ENCODE assay signal across 9 cellular contexts in the genomic region with DNA sequence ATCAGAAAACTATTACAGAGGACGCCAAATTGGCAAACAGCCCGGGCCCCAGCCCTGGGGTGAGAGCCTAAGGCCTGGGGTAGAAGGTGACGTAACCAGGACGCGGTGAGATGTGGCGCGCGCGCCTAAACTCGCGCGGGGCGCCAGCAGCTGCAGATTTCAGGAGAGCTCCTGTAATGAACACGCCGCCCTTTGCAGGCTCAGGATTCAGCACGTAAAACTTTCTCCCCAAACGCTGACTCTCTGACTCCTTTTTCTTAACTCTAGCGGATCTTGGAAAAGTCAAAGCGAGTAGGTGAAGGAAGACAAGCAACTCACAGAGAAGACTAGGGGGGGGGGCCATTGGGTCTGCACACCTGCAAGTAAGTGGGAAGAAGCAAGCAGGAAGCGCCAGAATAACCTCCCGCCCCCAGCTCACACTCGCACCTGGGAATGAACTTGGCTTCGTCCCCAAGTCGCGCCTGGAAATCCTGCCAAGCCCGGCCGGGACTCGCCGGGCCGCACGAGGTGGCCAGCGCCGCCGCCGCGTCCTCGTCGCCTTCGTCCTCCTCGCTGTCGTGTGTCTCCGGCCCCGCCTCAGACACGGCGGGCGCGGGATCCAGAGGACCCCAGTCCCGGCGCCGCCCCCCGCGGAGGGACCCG. TPM values are rescaled to one million over a fixed set of nuclear protein-coding genes. Genes with fewer than 3 reads are reported as not detected.
DNase-seq lines count a peak whose midpoint lies in the region; ATAC-seq and TF ChIP-seq lines count a peak whose summit lies in the region.
"Had no signal": no experiment of that assay in that cellular context is flagged by ENCODE, and none has a peak within 500 bp of the region (broad histone marks: within the 10 kb centered on the region; RNA-seq: fewer than 3 reads in every experiment).

No MANE protein-coding gene starts in this region.

- H3K4me1 ChIP-seq in trophoblast cell (ENCODE audit: control insufficient read depth in 1 of 2, insufficient read depth in 2 of 2, low read length in 2 of 2), result peaks cover 4% of the 10 kb centered on the region in 2 experiments

- ATAC-seq in GM18520 (IDR thresholded peaks at IDR 0.05; ENCODE audit: unreplicated experiment), result no peak
- ATAC-seq: HCT116 had no signal

- peaks cover 0 to 33% (median 6%) of the 10 kb centered on the region in 6 donors for H3K9me3 Mint-ChIP-seq in immature natural killer cell

- no peak overlapping the region for H2AK5ac ChIP-seq in trophoblast cell (ENCODE audit: low read length)

- H3K4me1 Mint-ChIP-seq in immature natural killer cell, result no peaks in the 10 kb centered on the region

- H4K8ac ChIP-seq in trophoblast cell (ENCODE audit: low read depth, low read length), result peak overlapping the region; percentile 54

- H2BK12ac ChIP-seq in trophoblast cell (ENCODE audit: low read length), result peak overlapping the region; percentile 62

- no peaks in the 10 kb centered on the region for H3K36me3 ChIP-seq in trophoblast cell (ENCODE audit: control insufficient read depth in 1 of 2, insufficient read depth in 2 of 2, low read length in 2 of 2)

- DNase-seq in DMS79 (lab: John Stamatoyannopoulos, UW) (peak; percentile 26), NCI-H446 (lab: John Stamatoyannopoulos, UW) (peak; percentile 52 to 78), fibroblast of mammary gland (ENCODE audit: low read depth) (peak; percentile 35), trophoblast cell (peak; percentile 86 to 87), KBM-7 (no peak), SKM-1 (lab: John Stamatoyannopoulos, UW; ENCODE audit: unreplicated experiment) (no peak), immature natural killer cell (no peak)

- no peak for TF ChIP-seq CTCF in fibroblast of mammary gland (conservative IDR thresholded peaks at IDR 0.05; ENCODE audit: control insufficient read depth, insufficient read depth, low read depth, low read length)

- H3K27ac ChIP-seq in trophoblast cell (ENCODE audit: low read depth, low read length), result peak overlapping the region; percentile 43

- H3K4me3 Mint-ChIP-seq in immature natural killer cell, result no peak overlapping the region

- H3K14ac ChIP-seq in trophoblast cell (ENCODE audit: low read length), result peak overlapping the region; percentile 65

- H3K27me3 ChIP-seq in trophoblast cell (ENCODE audit: insufficient read depth, low read length), result no peaks in the 10 kb centered on the region

- peak overlapping the region; percentile 95 for H2AFZ ChIP-seq in trophoblast cell (ENCODE audit: insufficient read depth, low read length, poor library complexity)

- no peak overlapping the region for H2BK5ac ChIP-seq in trophoblast cell (ENCODE audit: low read depth, low read length, poor library complexity)

- H3K4me2 ChIP-seq in trophoblast cell (ENCODE audit: low read length), result peak overlapping the region; percentile 95

- H3K36me3 Mint-ChIP-seq in immature natural killer cell, result peaks cover 0 to 6% (median 0%) of the 10 kb centered on the region in 3 donors

- peaks cover 7 to 11% (median 7%) of the 10 kb centered on the region in 3 donors for H3K27me3 Mint-ChIP-seq in immature natural killer cell (ENCODE audit: low read depth in 3 of 3)

- H3K27ac Mint-ChIP-seq in immature natural killer cell, result no peak overlapping the region

- peak overlapping the region; percentile 56 for H3K18ac ChIP-seq in trophoblast cell (ENCODE audit: low read length)

- H3K79me1 ChIP-seq in trophoblast cell (ENCODE audit: low read length), result peaks cover 4% of the 10 kb centered on the region

- in situ Hi-C loops in KBM-7 (cut with MboI; ENCODE audit: low pct_unique_long_range_greater_than_20kb, low sequenced_read_pairs), result no loop called here

- H3K4me3 ChIP-seq in fibroblast of mammary gland (ENCODE audit: control insufficient read depth, low read depth, low read length) (no peak overlapping the region), trophoblast cell (ENCODE audit: low read depth, low read length) (peak overlapping the region; percentile 67)

- no peak overlapping the region for H3K9ac ChIP-seq in trophoblast cell (ENCODE audit: low read length)

- peaks cover 2% of the 10 kb centered on the region for H3K79me2 ChIP-seq in trophoblast cell (ENCODE audit: control insufficient read depth, insufficient read depth, low read length, poor library complexity)

- no peaks in the 10 kb centered on the region for H3K9me3 ChIP-seq in trophoblast cell (ENCODE audit: insufficient read depth, low read depth, low read length)

- WGBS in trophoblast cell (ENCODE audit: extremely low coverage, insufficient coverage, insufficient read length), result no CpG with 5 or more reads among the region's 53 CpGs

- no peak overlapping the region for H3K4ac ChIP-seq in trophoblast cell (ENCODE audit: low read depth, low read length)

- H4K12ac ChIP-seq in trophoblast cell (ENCODE audit: low read depth, low read length), result no peak overlapping the region

- H4K91ac ChIP-seq in trophoblast cell (ENCODE audit: low read depth, low read length), result peak overlapping the region; percentile 21

- peak overlapping the region; percentile 49 for H2BK120ac ChIP-seq in trophoblast cell (ENCODE audit: insufficient read depth, low read length, poor library complexity)

- H3K23ac ChIP-seq in trophoblast cell (ENCODE audit: low read length), result no peak overlapping the region

RNA-seq across cellular contexts. Expression of a gene that starts 0.8 kb away (rescaled TPM):
- 2.6 and 2.9 TPM in 2 replicates for polyA plus RNA-seq in trophoblast cell (2013)
- not detected for polyA plus RNA-seq in immature natural killer cell

Comparison
In these comparisons a context has a peak if more than half of its experiments do, and no peak if none do; other contexts are left out.
1. DNase-seq: peak in DMS79 (single experiment), NCI-H446 (2 of 2), fibroblast of mammary gland (single experiment) and trophoblast cell (2 of 2); none in KBM-7 (single experiment), SKM-1 (single experiment) and immature natural killer cell (0 of 3).